In genomic region chr1:31306278-31306677, GRCh38 we compare ENCODE assay signal across 1 cellular context.
TF ChIP-seq lines count a peak whose summit lies in the region.

No MANE protein-coding gene starts in this region.

TF ChIP-seq in IMR-90, 13 proteins besides CTCF, POLR2A, EP300 and RAD21:
- TF ChIP-seq RCOR1 (IDR thresholded peaks at IDR 0.05; ENCODE audit: insufficient replicate concordance, low read length): peak; percentile 82
- TF ChIP-seq FOS (IDR thresholded peaks at IDR 0.05; ENCODE audit: low read depth, low read length): peak; percentile 85
- no peak for TF ChIP-seq MXI1 (IDR thresholded peaks at IDR 0.05; ENCODE audit: borderline replicate concordance, low read depth, low read length)
- peak; percentile 97 for TF ChIP-seq CEBPB (IDR thresholded peaks at IDR 0.05; ENCODE audit: low read depth, low read length)
- peak; percentile 60; the same call in 1 of the 2 replicates for TF ChIP-seq BHLHE40 (IDR thresholded peaks at IDR 0.05; ENCODE audit: low read depth, low read length)
